ENCODE assay signal across 29 cellular contexts in genomic region chr11:87150936-87151335, GRCh38.
A peak's percentile ranks its signal among the peaks of the same experiment; 100 is the strongest.
DNase-seq lines count a peak whose midpoint lies in the region; ATAC-seq and TF ChIP-seq lines count a peak whose summit lies in the region.
"Had no signal": no experiment of that assay in that cellular context is flagged by ENCODE, and none has a peak within 500 bp of the region (broad histone marks: within the 10 kb centered on the region; RNA-seq: fewer than 3 reads in every experiment).

No MANE protein-coding gene starts in this region.

- DNase-seq in AG08395 (ENCODE audit: low spot score), result peak; percentile 22
- DNase-seq in H4 (ENCODE audit: low spot score), result peak; percentile 53
- peak; percentile 18 for DNase-seq in mammary epithelial cell
- DNase-seq in fibroblast of villous mesenchyme (ENCODE audit: low read depth), result peak; percentile 77
- no peak for DNase-seq in OCI-LY7 (ENCODE audit: low spot score)
- no peak for DNase-seq in stimulated activated naive CD8-positive, alpha-beta T cell treated with anti-CD3 and anti-CD28 coated beads, Interleukin-15, amount 100 ng/mL, for 72 hours
- DNase-seq: activated B cell treated with CpG ODN at 0.5 μM for 24 hours; activated CD4-positive, alpha-beta T cell treated with anti-CD3 and anti-CD28 coated beads, Interleukin-2, amount 50 U/mL, for 48 hours; activated gamma-delta T cell treated with Interleukin-2 at 50 U/mL for 16 hours; adrenal gland; CD4-positive, CD25-positive, alpha-beta regulatory T cell; DMS 273 treated with DMSO at 0.1 percent for 48 hours; dorsolateral prefrontal cortex; KBM-7; naive thymus-derived CD4-positive, alpha-beta T cell; NCI-H146; NCI-H2171; NCI-H526 treated with DMSO at 0.1 percent for 48 hours; occipital lobe; RPMI8226; stimulated activated CD4-positive, alpha-beta T cell treated with anti-CD3 and anti-CD28 coated beads, Interleukin-4, amount 100 ng/mL, for 4 hours; stomach had no signal

- peaks cover 0 to 8% of the 10 kb centered on the region in 2 donors for H3K9me3 Mint-ChIP-seq in stimulated activated naive CD8-positive, alpha-beta T cell treated with anti-CD3 and anti-CD28 coated beads, Interleukin-15, amount 100 ng/mL, for 72 hours
- H3K9me3 Mint-ChIP-seq: type B pancreatic cell had no signal

- in situ Hi-C loops in mammary epithelial cell (cut with MboI; ENCODE audit: low sequenced_read_pairs in 2 of 2), result no loop called here

- no peaks in the 10 kb centered on the region for H3K36me3 ChIP-seq in mammary epithelial cell (ENCODE audit: insufficient read depth, low read length)
- H3K36me3 ChIP-seq in OCI-LY7 (ENCODE audit: insufficient read depth, low read length), result no peaks in the 10 kb centered on the region
- H3K36me3 ChIP-seq: adrenal gland, cardiac muscle cell, stomach had no signal

- no peak overlapping the region for H3K4me3 ChIP-seq in mammary epithelial cell (replicated peaks in 1 of 3; ENCODE audit: insufficient read depth in 1 of 3, low read depth in 2 of 3, low read length in 3 of 3)
- no peak overlapping the region for H3K4me3 ChIP-seq in fibroblast of villous mesenchyme (ENCODE audit: low read depth, low read length)
- no peak overlapping the region for H3K4me3 ChIP-seq in OCI-LY7 (ENCODE audit: low read depth, low read length, poor library complexity, severe bottlenecking)
- H3K4me3 ChIP-seq: adrenal gland, cardiac muscle cell, dorsolateral prefrontal cortex, stomach had no signal

- H3K27me3 Mint-ChIP-seq in stimulated activated naive CD8-positive, alpha-beta T cell treated with anti-CD3 and anti-CD28 coated beads, Interleukin-15, amount 100 ng/mL, for 72 hours, result no peaks in the 10 kb centered on the region
- H3K27me3 Mint-ChIP-seq: activated B cell treated with CpG ODN at 0.5 μM for 24 hours; CD4-positive, CD25-positive, alpha-beta regulatory T cell; naive thymus-derived CD4-positive, alpha-beta T cell; type B pancreatic cell had no signal

- no peak overlapping the region for H2AFZ ChIP-seq in mammary epithelial cell (ENCODE audit: low read depth, low read length)
- H2AFZ ChIP-seq in OCI-LY7 (ENCODE audit: low read length), result no peak overlapping the region

- POLR2A ChIA-PET in OCI-LY7 (lab: Charles Lee), result interaction anchor here (1.1 kb wide), 1 partner anchor 20 kb away, joined by 6 read pairs; no protein-coding TSS in a partner anchor

- H3K27ac ChIP-seq in mammary epithelial cell (ENCODE audit: insufficient read depth, low read depth, low read length), result no peak overlapping the region
- no peak overlapping the region for H3K27ac ChIP-seq in OCI-LY7 (ENCODE audit: low read depth, low read length, poor library complexity, severe bottlenecking)
- H3K27ac ChIP-seq: adrenal gland, cardiac muscle cell, dorsolateral prefrontal cortex, epithelial cell of prostate, stomach had no signal

- no peaks in the 10 kb centered on the region for H3K27me3 ChIP-seq in mammary epithelial cell (ENCODE audit: insufficient read depth, low read length)
- H3K27me3 ChIP-seq: adrenal gland, cardiac muscle cell, dorsolateral prefrontal cortex, stomach had no signal

- peaks cover 36% of the 10 kb centered on the region for H3K79me2 ChIP-seq in mammary epithelial cell (ENCODE audit: insufficient read depth, low read length)
- no peaks in the 10 kb centered on the region for H3K79me2 ChIP-seq in OCI-LY7 (ENCODE audit: insufficient read depth, low read depth, low read length)

- no peak overlapping the region for H3K4me3 Mint-ChIP-seq in stimulated activated naive CD8-positive, alpha-beta T cell treated with anti-CD3 and anti-CD28 coated beads, Interleukin-15, amount 100 ng/mL, for 72 hours
- H3K4me3 Mint-ChIP-seq: activated B cell treated with CpG ODN at 0.5 μM for 24 hours; CD4-positive, CD25-positive, alpha-beta regulatory T cell; T-helper 2 cell treated with Interferon-gamma antibody and Interleukin-4, amounts not matched to agents 5 μg/mL and 100 μg/mL, for 36 hours; type B pancreatic cell had no signal

- BruUV-seq in mammary epithelial cell (replicated peaks; lab: Mats Ljungman, UMichigan), result no TSS peak
- no TSS peak for BruUV-seq in OCI-LY7 (replicated peaks; lab: Mats Ljungman, UMichigan)

- no peak for ATAC-seq in GM21526 (IDR thresholded peaks at IDR 0.05; ENCODE audit: low FRiP score, unreplicated experiment)
- no peak for ATAC-seq in stimulated activated naive CD8-positive, alpha-beta T cell treated with anti-CD3 and anti-CD28 coated beads, Interleukin-15, amount 100 ng/mL, for 72 hours
- ATAC-seq in GM19467 (IDR thresholded peaks at IDR 0.05; ENCODE audit: unreplicated experiment), result no peak
- ATAC-seq: naive thymus-derived CD4-positive, alpha-beta T cell; SK-N-SH treated with all-trans-retinoic acid at 6 μM for 48 hours had no signal

- intact Hi-C loops in mammary epithelial cell (cut with micrococcal nuclease) (no loop called here), OCI-LY7 (cut with micrococcal nuclease; ENCODE audit: unreplicated experiment) (no loop called here)

- H3K4me2 ChIP-seq in mammary epithelial cell (ENCODE audit: insufficient read depth, low read depth, low read length), result no peak overlapping the region
- no peak overlapping the region for H3K4me2 ChIP-seq in OCI-LY7 (ENCODE audit: low read length)

- H3K9me3 ChIP-seq in mammary epithelial cell (replicated peaks; ENCODE audit: insufficient read depth, low read length), result no peaks in the 10 kb centered on the region
- H3K9me3 ChIP-seq in OCI-LY7 (ENCODE audit: low read length), result no peaks in the 10 kb centered on the region
- H3K9me3 ChIP-seq: adrenal gland, stomach had no signal

- no peaks in the 10 kb centered on the region for H3K9me2 ChIP-seq in OCI-LY7 (ENCODE audit: insufficient read depth, low read length)

- no peak overlapping the region for H3K9ac ChIP-seq in mammary epithelial cell (ENCODE audit: insufficient read depth, low read length)

- WGBS in mammary epithelial cell (ENCODE audit: low coverage, missing lambda C conversion rate), result 89% methylated on average over 1 of the region's 1 CpG

- TF ChIP-seq CTCF in mammary epithelial cell (conservative IDR thresholded peaks at IDR 0.05 in 1 of 2, IDR thresholded peaks at IDR 0.05 in 1 of 2; ENCODE audit: extremely low read depth in 1 of 2, insufficient read depth in 1 of 2, low read depth in 1 of 2, low read length in 2 of 2) (no peak), fibroblast of villous mesenchyme (IDR thresholded peaks at IDR 0.05; ENCODE audit: insufficient read depth, low read depth, low read length) (no peak), OCI-LY7 (conservative IDR thresholded peaks at IDR 0.05; ENCODE audit: low read length) (no peak)

- CTCF ChIA-PET in mammary epithelial cell (lab: Charles Lee; ENCODE audit: low non-redundant PET) (no interaction called here), OCI-LY7 (lab: Charles Lee; ENCODE audit: unreplicated experiment) (no interaction called here)

- dilution Hi-C loops in mammary epithelial cell (cut with HindIII; ENCODE audit: low sequenced_read_pairs), result no loop called here

- H3K27ac Mint-ChIP-seq in stimulated activated naive CD8-positive, alpha-beta T cell treated with anti-CD3 and anti-CD28 coated beads, Interleukin-15, amount 100 ng/mL, for 72 hours, result no peak overlapping the region
- H3K27ac Mint-ChIP-seq: activated B cell treated with CpG ODN at 0.5 μM for 24 hours; CD4-positive, CD25-positive, alpha-beta regulatory T cell; naive thymus-derived CD4-positive, alpha-beta T cell; T-helper 2 cell treated with Interferon-gamma antibody and Interleukin-4, amounts not matched to agents 5 μg/mL and 100 μg/mL, for 36 hours; type B pancreatic cell had no signal

- peaks cover 2% of the 10 kb centered on the region for H4K20me1 ChIP-seq in mammary epithelial cell (ENCODE audit: insufficient read depth, low read length)
- no peaks in the 10 kb centered on the region for H4K20me1 ChIP-seq in OCI-LY7 (ENCODE audit: insufficient read depth, low read length)

- H3K4me1 ChIP-seq in mammary epithelial cell (ENCODE audit: insufficient read depth, low read length) (peaks cover 4% of the 10 kb centered on the region), OCI-LY7 (ENCODE audit: insufficient read depth, low read length, poor library complexity, severe bottlenecking) (no peaks in the 10 kb centered on the region)

- peaks cover 7% of the 10 kb centered on the region for H3K4me1 Mint-ChIP-seq in stimulated activated naive CD8-positive, alpha-beta T cell treated with anti-CD3 and anti-CD28 coated beads, Interleukin-15, amount 100 ng/mL, for 72 hours

Comparison
In these comparisons a context has a peak if more than half of its experiments do, and no peak if none do; other contexts are left out.
1. DNase-seq: peak in AG08395 (single experiment), H4 (single experiment), mammary epithelial cell (single experiment) and fibroblast of villous mesenchyme (single experiment); none in OCI-LY7 (single experiment) and stimulated activated naive CD8-positive, alpha-beta T cell treated with anti-CD3 and anti-CD28 coated beads, Interleukin-15, amount 100 ng/mL, for 72 hours (0 of 2).